ENCODE assay signal across 1 cellular context in the genomic region with DNA sequence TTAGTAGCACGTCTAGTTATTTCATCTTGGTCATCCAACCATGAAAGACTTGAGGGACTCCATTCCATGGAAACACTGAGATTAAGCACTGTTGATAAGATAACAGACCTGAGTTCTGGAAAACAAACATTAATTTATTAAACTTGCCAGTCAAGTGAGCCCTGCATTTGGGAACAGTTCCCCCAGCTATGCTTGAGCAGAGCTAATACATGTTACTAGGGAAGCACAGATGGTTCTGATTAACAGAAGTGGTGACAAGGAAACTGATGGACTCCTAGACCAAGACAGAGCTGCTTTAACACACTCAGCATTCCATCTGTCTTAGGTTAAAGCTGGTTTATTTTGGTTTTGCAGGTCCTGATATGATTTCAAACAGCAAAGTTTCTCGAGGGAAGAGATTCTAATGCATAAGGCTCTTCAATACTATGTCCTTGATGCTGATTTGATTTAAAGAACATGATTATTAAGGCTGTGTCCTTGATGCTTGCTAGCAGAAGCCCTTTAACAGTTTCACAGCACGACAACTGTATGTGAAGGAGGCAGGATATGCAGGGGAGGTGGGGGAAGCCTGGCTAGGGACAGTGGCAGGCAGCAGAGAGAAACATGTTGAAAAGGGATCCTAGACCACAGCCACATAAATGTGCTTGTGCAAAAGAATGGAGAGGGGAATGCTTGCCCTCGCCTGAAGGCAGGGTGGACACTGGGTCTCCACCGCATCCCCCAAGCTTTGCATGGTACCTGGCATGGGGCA.
TF ChIP-seq lines count a peak whose summit lies in the region.

No MANE protein-coding gene starts in this region.

TF ChIP-seq in HepG2, 621 proteins besides CTCF, POLR2A, EP300 and RAD21 (continued from another document):
- TF ChIP-seq, protein P1, sequence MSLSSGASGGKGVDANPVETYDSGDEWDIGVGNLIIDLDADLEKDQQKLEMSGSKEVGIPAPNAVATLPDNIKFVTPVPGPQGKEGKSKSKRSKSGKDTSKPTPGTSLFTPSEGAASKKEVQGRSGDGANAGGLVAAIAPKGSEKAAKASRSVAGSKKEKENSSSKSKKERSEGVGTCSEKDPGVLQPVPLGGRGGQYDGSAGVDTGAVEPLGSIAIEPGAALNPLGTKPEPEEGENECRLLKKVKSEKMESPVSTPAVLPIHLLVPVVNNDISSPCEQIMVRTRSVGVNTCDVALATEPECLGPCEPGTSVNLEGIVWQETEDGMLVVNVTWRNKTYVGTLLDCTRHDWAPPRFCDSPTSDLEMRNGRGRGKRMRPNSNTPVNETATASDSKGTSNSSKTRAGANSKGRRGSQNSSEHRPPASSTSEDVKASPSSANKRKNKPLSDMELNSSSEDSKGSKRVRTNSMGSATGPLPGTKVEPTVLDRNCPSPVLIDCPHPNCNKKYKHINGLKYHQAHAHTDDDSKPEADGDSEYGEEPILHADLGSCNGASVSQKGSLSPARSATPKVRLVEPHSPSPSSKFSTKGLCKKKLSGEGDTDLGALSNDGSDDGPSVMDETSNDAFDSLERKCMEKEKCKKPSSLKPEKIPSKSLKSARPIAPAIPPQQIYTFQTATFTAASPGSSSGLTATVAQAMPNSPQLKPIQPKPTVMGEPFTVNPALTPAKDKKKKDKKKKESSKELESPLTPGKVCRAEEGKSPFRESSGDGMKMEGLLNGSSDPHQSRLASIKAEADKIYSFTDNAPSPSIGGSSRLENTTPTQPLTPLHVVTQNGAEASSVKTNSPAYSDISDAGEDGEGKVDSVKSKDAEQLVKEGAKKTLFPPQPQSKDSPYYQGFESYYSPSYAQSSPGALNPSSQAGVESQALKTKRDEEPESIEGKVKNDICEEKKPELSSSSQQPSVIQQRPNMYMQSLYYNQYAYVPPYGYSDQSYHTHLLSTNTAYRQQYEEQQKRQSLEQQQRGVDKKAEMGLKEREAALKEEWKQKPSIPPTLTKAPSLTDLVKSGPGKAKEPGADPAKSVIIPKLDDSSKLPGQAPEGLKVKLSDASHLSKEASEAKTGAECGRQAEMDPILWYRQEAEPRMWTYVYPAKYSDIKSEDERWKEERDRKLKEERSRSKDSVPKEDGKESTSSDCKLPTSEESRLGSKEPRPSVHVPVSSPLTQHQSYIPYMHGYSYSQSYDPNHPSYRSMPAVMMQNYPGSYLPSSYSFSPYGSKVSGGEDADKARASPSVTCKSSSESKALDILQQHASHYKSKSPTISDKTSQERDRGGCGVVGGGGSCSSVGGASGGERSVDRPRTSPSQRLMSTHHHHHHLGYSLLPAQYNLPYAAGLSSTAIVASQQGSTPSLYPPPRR (CRISPR knock-in tag; IDR thresholded peaks at IDR 0.05; ENCODE audit: borderline replicate concordance) = no peak
- no peak for TF ChIP-seq KMT2B (CRISPR knock-in tag; IDR thresholded peaks at IDR 0.05)
- TF ChIP-seq ZNF367 (CRISPR knock-in tag; IDR thresholded peaks at IDR 0.05; ENCODE audit: borderline replicate concordance) = no peak
- no peak for TF ChIP-seq POLR2G (IDR thresholded peaks at IDR 0.05; ENCODE audit: low read depth, low read length)
- TF ChIP-seq, protein P2, sequence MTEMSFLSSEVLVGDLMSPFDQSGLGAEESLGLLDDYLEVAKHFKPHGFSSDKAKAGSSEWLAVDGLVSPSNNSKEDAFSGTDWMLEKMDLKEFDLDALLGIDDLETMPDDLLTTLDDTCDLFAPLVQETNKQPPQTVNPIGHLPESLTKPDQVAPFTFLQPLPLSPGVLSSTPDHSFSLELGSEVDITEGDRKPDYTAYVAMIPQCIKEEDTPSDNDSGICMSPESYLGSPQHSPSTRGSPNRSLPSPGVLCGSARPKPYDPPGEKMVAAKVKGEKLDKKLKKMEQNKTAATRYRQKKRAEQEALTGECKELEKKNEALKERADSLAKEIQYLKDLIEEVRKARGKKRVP (CRISPR knock-in tag; IDR thresholded peaks at IDR 0.05) = no peak
- TF ChIP-seq RARA (CRISPR knock-in tag; IDR thresholded peaks at IDR 0.05) = no peak
- TF ChIP-seq NKX3-1 (CRISPR knock-in tag; IDR thresholded peaks at IDR 0.05) = no peak
